Comparison of ENCODE assay signal across 1 cellular context in genomic region chr4:1327526-1328266, GRCh38.
TF ChIP-seq lines count a peak whose summit lies in the region.

No MANE protein-coding gene starts in this region.

TF ChIP-seq in SK-N-SH, 30 proteins besides CTCF, POLR2A, EP300 and RAD21 (continued from another document):
- no peak for TF ChIP-seq FOXM1 (IDR thresholded peaks at IDR 0.05; ENCODE audit: low read depth)
- TF ChIP-seq RXRA (IDR thresholded peaks at IDR 0.05; ENCODE audit: borderline replicate concordance, low read depth), result no peak
- TF ChIP-seq FOXJ3 (CRISPR knock-in tag; IDR thresholded peaks at IDR 0.05), result no peak
- TF ChIP-seq RFX5 (IDR thresholded peaks at IDR 0.05; ENCODE audit: low read length), result no peak
- TF ChIP-seq TAF1 (IDR thresholded peaks at IDR 0.05; ENCODE audit: borderline replicate concordance, low read depth, low read length), result no peak
- no peak for TF ChIP-seq USF1 (IDR thresholded peaks at IDR 0.05; ENCODE audit: borderline replicate concordance, low read depth)
- no peak for TF ChIP-seq REST (IDR thresholded peaks at IDR 0.05; ENCODE audit: low read depth, low read length)
- TF ChIP-seq MAX (IDR thresholded peaks at IDR 0.05; ENCODE audit: low read depth), result no peak
- no peak for TF ChIP-seq MXI1 (IDR thresholded peaks at IDR 0.05; ENCODE audit: low read depth, low read length)
- no peak for TF ChIP-seq PBX3 (IDR thresholded peaks at IDR 0.05)
- TF ChIP-seq GABPA (IDR thresholded peaks at IDR 0.05; ENCODE audit: low read depth), result no peak
- TF ChIP-seq IRF3 (IDR thresholded peaks at IDR 0.05; ENCODE audit: low read depth, low read length), result no peak
- no peak for TF ChIP-seq JUND (IDR thresholded peaks at IDR 0.05)
- TF ChIP-seq MEF2A (IDR thresholded peaks at IDR 0.05; ENCODE audit: borderline replicate concordance, low read depth), result no peak
